12 cellular contexts compared by ENCODE assay signal in genomic region chr7:137081694-137082093, GRCh38.
A peak's percentile ranks its signal among the peaks of the same experiment; 100 is the strongest.
DNase-seq lines count a peak whose midpoint lies in the region; ATAC-seq and TF ChIP-seq lines count a peak whose summit lies in the region.
"Had no signal": no experiment of that assay in that cellular context is flagged by ENCODE, and none has a peak within 500 bp of the region (broad histone marks: within the 10 kb centered on the region; RNA-seq: fewer than 3 reads in every experiment).

No MANE protein-coding gene starts in this region.

- no peak overlapping the region for H3K9ac ChIP-seq in mesenchymal stem cell (ENCODE audit: low read length)

- H3K23ac ChIP-seq in mesenchymal stem cell (ENCODE audit: low read length in 2 of 2) = no peak overlapping the region

- H3K4me1 ChIP-seq in breast epithelium (no peaks in the 10 kb centered on the region), mesenchymal stem cell (ENCODE audit: control insufficient read depth, insufficient read depth, low read depth, low read length) (no peaks in the 10 kb centered on the region)
- H3K4me1 ChIP-seq: A549 had no signal

- no peak overlapping the region for H2AK5ac ChIP-seq in mesenchymal stem cell (ENCODE audit: low read length, severe bottlenecking)

- no peak overlapping the region for H3K4me3 Mint-ChIP-seq in MCF 10A (ENCODE audit: unreplicated experiment)
- H3K4me3 Mint-ChIP-seq: activated naive CD8-positive, alpha-beta T cell treated with anti-CD3 and anti-CD28 coated beads for 36 hours; neural crest cell had no signal

- WGBS in mesenchymal stem cell = 0% methylated on average over 1 of the region's 1 CpG

- H3K14ac ChIP-seq in mesenchymal stem cell (ENCODE audit: low read length in 2 of 2) = no peak overlapping the region

- peaks cover 10% of the 10 kb centered on the region for H3K4me1 Mint-ChIP-seq in MCF 10A (ENCODE audit: insufficient read depth, unreplicated experiment)
- H3K4me1 Mint-ChIP-seq: activated naive CD8-positive, alpha-beta T cell treated with anti-CD3 and anti-CD28 coated beads for 36 hours; neural crest cell had no signal

- no peaks in the 10 kb centered on the region for H3K36me3 Mint-ChIP-seq in MCF 10A (ENCODE audit: insufficient read depth, unreplicated experiment)

- H2BK120ac ChIP-seq in mesenchymal stem cell (ENCODE audit: low read depth, low read length) = no peak overlapping the region

- H3K4me2 ChIP-seq in mesenchymal stem cell (ENCODE audit: low read length, poor library complexity, severe bottlenecking) = no peak overlapping the region
- H3K4me2 ChIP-seq: A549 had no signal

- no peaks in the 10 kb centered on the region for H3K79me1 ChIP-seq in mesenchymal stem cell (replicated peaks; ENCODE audit: low read length, poor library complexity, severe bottlenecking)

- TF ChIP-seq POLR2A in breast epithelium (IDR thresholded peaks at IDR 0.05) = no peak

- TF ChIP-seq CTCF in MCF 10A (IDR thresholded peaks at IDR 0.05; ENCODE audit: unreplicated experiment) (no peak), breast epithelium (IDR thresholded peaks at IDR 0.05) (no peak)

- no peaks in the 10 kb centered on the region for H3K27me3 Mint-ChIP-seq in MCF 10A (ENCODE audit: insufficient read depth, unreplicated experiment)
- H3K27me3 Mint-ChIP-seq: activated naive CD8-positive, alpha-beta T cell treated with anti-CD3 and anti-CD28 coated beads for 36 hours had no signal

- DNase-seq in MCF 10A (ENCODE audit: unreplicated experiment) = peak; percentile 71
- DNase-seq in breast epithelium (ENCODE audit: low spot score in 2 of 2) = no peak
- DNase-seq in epidermal melanocyte (ENCODE audit: insufficient read length, low spot score) = peak; percentile 29
- DNase-seq in mesenchymal stem cell = peak; percentile 89
- no peak for DNase-seq in SHP77 treated with DMSO at 0.1 percent for 48 hours (lab: John Stamatoyannopoulos, UW)
- no peak for DNase-seq in activated CD4-positive, alpha-beta T cell treated with anti-CD3 and anti-CD28 coated beads for 4 hours
- DNase-seq: activated CD4-positive, alpha-beta T cell treated with anti-CD3 and anti-CD28 coated beads for 1 hour; activated naive CD8-positive, alpha-beta T cell treated with anti-CD3 and anti-CD28 coated beads for 36 hours had no signal

- no peak overlapping the region for H3K18ac ChIP-seq in mesenchymal stem cell (ENCODE audit: low read depth in 1 of 2, low read length in 2 of 2)

- no peaks in the 10 kb centered on the region for H3K36me3 ChIP-seq in breast epithelium
- H3K36me3 ChIP-seq in mesenchymal stem cell (ENCODE audit: control insufficient read depth in 1 of 2, insufficient read depth in 2 of 2, low read depth in 1 of 2, low read length in 2 of 2) = no peaks in the 10 kb centered on the region

- H3K9me3 ChIP-seq in breast epithelium (no peaks in the 10 kb centered on the region), mesenchymal stem cell (ENCODE audit: control insufficient read depth, low read length) (no peaks in the 10 kb centered on the region)
- H3K9me3 ChIP-seq: A549 had no signal

- intact Hi-C loops in MCF 10A (cut with micrococcal nuclease) (no loop called here), breast epithelium (cut with DNase I; ENCODE audit: low total_unique reads) (no loop called here)

- no peak overlapping the region for H2BK15ac ChIP-seq in mesenchymal stem cell (ENCODE audit: low read depth, poor library complexity, severe bottlenecking)

- peaks cover 5% of the 10 kb centered on the region for H3K9me3 Mint-ChIP-seq in MCF 10A (ENCODE audit: unreplicated experiment)

- H3K4me3 ChIP-seq in breast epithelium (no peak overlapping the region), mesenchymal stem cell (ENCODE audit: insufficient read depth in 1 of 2, low read depth in 1 of 2, low read length in 2 of 2) (no peak overlapping the region)
- H3K4me3 ChIP-seq: A549 had no signal

- H2BK12ac ChIP-seq in mesenchymal stem cell (ENCODE audit: low read length in 2 of 2) = no peak overlapping the region

- no TSS peak for BruUV-seq in MCF 10A (replicated peaks; lab: Mats Ljungman, UMichigan)

- no peak overlapping the region for H2BK5ac ChIP-seq in mesenchymal stem cell (ENCODE audit: low read depth, low read length, poor library complexity, severe bottlenecking)

- H3K27ac ChIP-seq in breast epithelium (no peak overlapping the region), mesenchymal stem cell (ENCODE audit: low read length, poor library complexity, severe bottlenecking) (no peak overlapping the region)
- H3K27ac ChIP-seq: A549 had no signal

- CTCF ChIA-PET in MCF 10A (lab: Yijun Ruan, JAX) = interaction anchor here (0.6 kb wide), 1 partner anchor 93 kb away, joined by 4 read pairs; no protein-coding TSS in a partner anchor

- no peak overlapping the region for H2AFZ ChIP-seq in mesenchymal stem cell (ENCODE audit: low read depth, low read length)

- no peak overlapping the region for H4K8ac ChIP-seq in mesenchymal stem cell (ENCODE audit: low read length)

- H3K27ac Mint-ChIP-seq in MCF 10A (ENCODE audit: low read depth, unreplicated experiment) = no peak overlapping the region
- H3K27ac Mint-ChIP-seq: activated naive CD8-positive, alpha-beta T cell treated with anti-CD3 and anti-CD28 coated beads for 36 hours had no signal

- no peak for ATAC-seq in GM19351 (IDR thresholded peaks at IDR 0.05; ENCODE audit: unreplicated experiment)
- ATAC-seq in HG03039 (IDR thresholded peaks at IDR 0.05; ENCODE audit: unreplicated experiment) = no peak
- ATAC-seq: A549 had no signal

- H3K27me3 ChIP-seq in breast epithelium (no peaks in the 10 kb centered on the region), mesenchymal stem cell (ENCODE audit: control insufficient read depth in 1 of 2, insufficient read depth in 1 of 2, low read length in 2 of 2) (no peaks in the 10 kb centered on the region)

- POLR2A ChIA-PET in MCF 10A (lab: Yijun Ruan, JAX) = no interaction called here

- no peak overlapping the region for H3K4ac ChIP-seq in mesenchymal stem cell (ENCODE audit: low read depth in 1 of 2, low read length in 2 of 2)

- H4K91ac ChIP-seq in mesenchymal stem cell (ENCODE audit: low read length) = no peak overlapping the region

Comparison
In these comparisons a context has a peak if more than half of its experiments do, and no peak if none do; other contexts are left out.
1. DNase-seq: peak in MCF 10A (single experiment), epidermal melanocyte (single experiment) and mesenchymal stem cell (single experiment); none in breast epithelium (0 of 2), SHP77 treated with DMSO at 0.1 percent for 48 hours (single experiment) and activated CD4-positive, alpha-beta T cell treated with anti-CD3 and anti-CD28 coated beads for 4 hours (0 of 2).